1 cellular context compared by ENCODE assay signal in the genomic region with DNA sequence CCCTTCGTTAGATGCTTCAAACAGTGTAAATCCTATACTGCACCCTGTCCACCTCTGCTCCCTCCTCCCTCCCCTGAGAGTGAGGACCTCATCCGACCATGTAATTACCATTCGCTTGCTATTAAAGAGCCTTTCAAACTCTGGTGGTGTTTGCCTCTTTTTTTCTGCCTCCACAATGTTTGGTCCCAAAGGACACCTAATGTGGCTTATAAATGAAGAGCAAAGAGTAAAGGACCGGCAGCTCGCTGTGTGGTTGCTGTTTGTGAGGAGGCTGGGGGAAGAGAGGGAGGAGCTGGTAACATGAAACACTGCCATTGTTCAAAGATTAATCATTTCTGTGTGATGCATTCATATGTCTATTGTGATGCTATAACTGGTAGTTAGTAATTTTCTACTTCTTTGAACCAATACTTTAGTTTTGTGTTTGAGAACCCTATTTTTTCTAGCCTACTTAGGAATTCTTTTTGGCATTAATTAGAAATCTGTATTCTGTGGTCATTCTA.
TF ChIP-seq lines count a peak whose summit lies in the region.

No MANE protein-coding gene starts in this region.

TF ChIP-seq in HepG2, 621 proteins besides CTCF, POLR2A, EP300 and RAD21 (continued from another document):
- TF ChIP-seq, protein P1, sequence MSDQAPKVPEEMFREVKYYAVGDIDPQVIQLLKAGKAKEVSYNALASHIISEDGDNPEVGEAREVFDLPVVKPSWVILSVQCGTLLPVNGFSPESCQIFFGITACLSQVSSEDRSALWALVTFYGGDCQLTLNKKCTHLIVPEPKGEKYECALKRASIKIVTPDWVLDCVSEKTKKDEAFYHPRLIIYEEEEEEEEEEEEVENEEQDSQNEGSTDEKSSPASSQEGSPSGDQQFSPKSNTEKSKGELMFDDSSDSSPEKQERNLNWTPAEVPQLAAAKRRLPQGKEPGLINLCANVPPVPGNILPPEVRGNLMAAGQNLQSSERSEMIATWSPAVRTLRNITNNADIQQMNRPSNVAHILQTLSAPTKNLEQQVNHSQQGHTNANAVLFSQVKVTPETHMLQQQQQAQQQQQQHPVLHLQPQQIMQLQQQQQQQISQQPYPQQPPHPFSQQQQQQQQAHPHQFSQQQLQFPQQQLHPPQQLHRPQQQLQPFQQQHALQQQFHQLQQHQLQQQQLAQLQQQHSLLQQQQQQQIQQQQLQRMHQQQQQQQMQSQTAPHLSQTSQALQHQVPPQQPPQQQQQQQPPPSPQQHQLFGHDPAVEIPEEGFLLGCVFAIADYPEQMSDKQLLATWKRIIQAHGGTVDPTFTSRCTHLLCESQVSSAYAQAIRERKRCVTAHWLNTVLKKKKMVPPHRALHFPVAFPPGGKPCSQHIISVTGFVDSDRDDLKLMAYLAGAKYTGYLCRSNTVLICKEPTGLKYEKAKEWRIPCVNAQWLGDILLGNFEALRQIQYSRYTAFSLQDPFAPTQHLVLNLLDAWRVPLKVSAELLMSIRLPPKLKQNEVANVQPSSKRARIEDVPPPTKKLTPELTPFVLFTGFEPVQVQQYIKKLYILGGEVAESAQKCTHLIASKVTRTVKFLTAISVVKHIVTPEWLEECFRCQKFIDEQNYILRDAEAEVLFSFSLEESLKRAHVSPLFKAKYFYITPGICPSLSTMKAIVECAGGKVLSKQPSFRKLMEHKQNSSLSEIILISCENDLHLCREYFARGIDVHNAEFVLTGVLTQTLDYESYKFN (CRISPR knock-in tag; conservative IDR thresholded peaks at IDR 0.05) = peak; percentile 65
- peak; percentile 29 for TF ChIP-seq ASH2L (IDR thresholded peaks at IDR 0.05; ENCODE audit: insufficient read length, low read depth, low read length)
- TF ChIP-seq, protein P2, sequence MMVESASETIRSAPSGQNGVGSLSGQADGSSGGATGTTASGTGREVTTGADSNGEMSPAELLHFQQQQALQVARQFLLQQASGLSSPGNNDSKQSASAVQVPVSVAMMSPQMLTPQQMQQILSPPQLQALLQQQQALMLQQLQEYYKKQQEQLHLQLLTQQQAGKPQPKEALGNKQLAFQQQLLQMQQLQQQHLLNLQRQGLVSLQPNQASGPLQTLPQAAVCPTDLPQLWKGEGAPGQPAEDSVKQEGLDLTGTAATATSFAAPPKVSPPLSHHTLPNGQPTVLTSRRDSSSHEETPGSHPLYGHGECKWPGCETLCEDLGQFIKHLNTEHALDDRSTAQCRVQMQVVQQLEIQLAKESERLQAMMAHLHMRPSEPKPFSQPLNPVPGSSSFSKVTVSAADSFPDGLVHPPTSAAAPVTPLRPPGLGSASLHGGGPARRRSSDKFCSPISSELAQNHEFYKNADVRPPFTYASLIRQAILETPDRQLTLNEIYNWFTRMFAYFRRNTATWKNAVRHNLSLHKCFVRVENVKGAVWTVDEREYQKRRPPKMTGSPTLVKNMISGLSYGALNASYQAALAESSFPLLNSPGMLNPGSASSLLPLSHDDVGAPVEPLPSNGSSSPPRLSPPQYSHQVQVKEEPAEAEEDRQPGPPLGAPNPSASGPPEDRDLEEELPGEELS (CRISPR knock-in tag; IDR thresholded peaks at IDR 0.05) = peak; percentile 42; the same call in 1 of the 2 replicates
- peak; percentile 80; the same call in 1 of the 2 replicates for TF ChIP-seq SOX5 (CRISPR knock-in tag; IDR thresholded peaks at IDR 0.05; ENCODE audit: borderline replicate concordance)
- TF ChIP-seq YEATS4 (CRISPR knock-in tag; IDR thresholded peaks at IDR 0.05; ENCODE audit: borderline replicate concordance) = 0 out of 2 replicates have a peak, but pooled peaks have one; percentile 28
- TF ChIP-seq, protein P3, sequence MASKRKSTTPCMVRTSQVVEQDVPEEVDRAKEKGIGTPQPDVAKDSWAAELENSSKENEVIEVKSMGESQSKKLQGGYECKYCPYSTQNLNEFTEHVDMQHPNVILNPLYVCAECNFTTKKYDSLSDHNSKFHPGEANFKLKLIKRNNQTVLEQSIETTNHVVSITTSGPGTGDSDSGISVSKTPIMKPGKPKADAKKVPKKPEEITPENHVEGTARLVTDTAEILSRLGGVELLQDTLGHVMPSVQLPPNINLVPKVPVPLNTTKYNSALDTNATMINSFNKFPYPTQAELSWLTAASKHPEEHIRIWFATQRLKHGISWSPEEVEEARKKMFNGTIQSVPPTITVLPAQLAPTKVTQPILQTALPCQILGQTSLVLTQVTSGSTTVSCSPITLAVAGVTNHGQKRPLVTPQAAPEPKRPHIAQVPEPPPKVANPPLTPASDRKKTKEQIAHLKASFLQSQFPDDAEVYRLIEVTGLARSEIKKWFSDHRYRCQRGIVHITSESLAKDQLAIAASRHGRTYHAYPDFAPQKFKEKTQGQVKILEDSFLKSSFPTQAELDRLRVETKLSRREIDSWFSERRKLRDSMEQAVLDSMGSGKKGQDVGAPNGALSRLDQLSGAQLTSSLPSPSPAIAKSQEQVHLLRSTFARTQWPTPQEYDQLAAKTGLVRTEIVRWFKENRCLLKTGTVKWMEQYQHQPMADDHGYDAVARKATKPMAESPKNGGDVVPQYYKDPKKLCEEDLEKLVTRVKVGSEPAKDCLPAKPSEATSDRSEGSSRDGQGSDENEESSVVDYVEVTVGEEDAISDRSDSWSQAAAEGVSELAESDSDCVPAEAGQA (IDR thresholded peaks at IDR 0.05; ENCODE audit: low read depth) = no peak
- TF ChIP-seq, protein P3 (CRISPR knock-in tag; IDR thresholded peaks at IDR 0.05; ENCODE audit: borderline replicate concordance) = no peak
- TF ChIP-seq, protein P4, sequence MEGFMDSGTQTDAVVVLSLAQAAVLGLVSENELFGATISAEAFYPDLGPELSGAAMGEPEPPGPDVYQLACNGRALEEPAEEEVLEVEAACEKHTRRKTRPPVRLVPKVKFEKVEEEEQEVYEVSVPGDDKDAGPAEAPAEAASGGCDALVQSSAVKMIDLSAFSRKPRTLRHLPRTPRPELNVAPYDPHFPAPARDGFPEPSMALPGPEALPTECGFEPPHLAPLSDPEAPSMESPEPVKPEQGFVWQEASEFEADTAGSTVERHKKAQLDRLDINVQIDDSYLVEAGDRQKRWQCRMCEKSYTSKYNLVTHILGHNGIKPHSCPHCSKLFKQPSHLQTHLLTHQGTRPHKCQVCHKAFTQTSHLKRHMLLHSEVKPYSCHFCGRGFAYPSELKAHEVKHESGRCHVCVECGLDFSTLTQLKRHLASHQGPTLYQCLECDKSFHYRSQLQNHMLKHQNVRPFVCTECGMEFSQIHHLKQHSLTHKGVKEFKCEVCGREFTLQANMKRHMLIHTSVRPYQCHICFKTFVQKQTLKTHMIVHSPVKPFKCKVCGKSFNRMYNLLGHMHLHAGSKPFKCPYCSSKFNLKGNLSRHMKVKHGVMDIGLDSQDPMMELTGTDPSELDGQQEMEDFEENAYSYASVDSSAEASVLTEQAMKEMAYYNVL (CRISPR knock-in tag; IDR thresholded peaks at IDR 0.05; ENCODE audit: borderline replicate concordance) = peak; percentile 33; the same call in 1 of the 2 replicates
- no peak for TF ChIP-seq ZNF335 (CRISPR knock-in tag; IDR thresholded peaks at IDR 0.05)
- TF ChIP-seq SALL1 (CRISPR knock-in tag; IDR thresholded peaks at IDR 0.05) = peak; percentile 39; the same call in 1 of the 2 replicates
- TF ChIP-seq ERF (CRISPR knock-in tag; IDR thresholded peaks at IDR 0.05) = no peak
- TF ChIP-seq ZNF263 (CRISPR knock-in tag; IDR thresholded peaks at IDR 0.05) = peak; percentile 92
- 0 out of 2 replicates have a peak, but pooled peaks have one; percentile 42 for TF ChIP-seq NCOR1 (IDR thresholded peaks at IDR 0.05; ENCODE audit: borderline replicate concordance, low read length)
- peak; percentile 34; the same call in 1 of the 2 replicates for TF ChIP-seq MIXL1 (CRISPR knock-in tag; IDR thresholded peaks at IDR 0.05)
- peak; percentile 39; the same call in 1 of the 2 replicates for TF ChIP-seq SAP130 (CRISPR knock-in tag; IDR thresholded peaks at IDR 0.05; ENCODE audit: low read depth)
- peak; percentile 39; the same call in 1 of the 2 replicates for TF ChIP-seq SP5 (CRISPR knock-in tag; IDR thresholded peaks at IDR 0.05; ENCODE audit: borderline replicate concordance, low read depth)
- no peak for TF ChIP-seq SOX6 (IDR thresholded peaks at IDR 0.05)
- TF ChIP-seq SOX6 (CRISPR knock-in tag; IDR thresholded peaks at IDR 0.05) = peak; percentile 79
- 0 out of 2 replicates have a peak, but pooled peaks have one; percentile 5 for TF ChIP-seq CEBPG (CRISPR knock-in tag; IDR thresholded peaks at IDR 0.05)
- peak; percentile 32; the same call in 1 of the 2 replicates for TF ChIP-seq HNF4A (CRISPR knock-in tag; IDR thresholded peaks at IDR 0.05)
- TF ChIP-seq, protein P5, sequence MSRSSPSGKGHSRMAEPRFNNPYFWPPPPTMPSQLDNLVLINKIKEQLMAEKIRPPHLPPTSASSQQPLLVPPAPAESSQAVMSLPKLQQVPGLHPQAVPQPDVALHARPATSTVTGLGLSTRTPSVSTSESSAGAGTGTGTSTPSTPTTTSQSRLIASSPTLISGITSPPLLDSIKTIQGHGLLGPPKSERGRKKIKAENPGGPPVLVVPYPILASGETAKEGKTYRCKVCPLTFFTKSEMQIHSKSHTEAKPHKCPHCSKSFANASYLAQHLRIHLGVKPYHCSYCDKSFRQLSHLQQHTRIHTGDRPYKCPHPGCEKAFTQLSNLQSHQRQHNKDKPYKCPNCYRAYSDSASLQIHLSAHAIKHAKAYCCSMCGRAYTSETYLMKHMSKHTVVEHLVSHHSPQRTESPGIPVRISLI (CRISPR knock-in tag; IDR thresholded peaks at IDR 0.05; ENCODE audit: borderline replicate concordance) = peak; percentile 52; the same call in 1 of the 2 replicates
- TF ChIP-seq AGO1 (IDR thresholded peaks at IDR 0.05; ENCODE audit: low read depth, low read length, poor library complexity, severe bottlenecking) = no peak
- TF ChIP-seq ZNF234 (CRISPR knock-in tag; conservative IDR thresholded peaks at IDR 0.05) = no peak
- TF ChIP-seq ZNF792 (CRISPR knock-in tag; IDR thresholded peaks at IDR 0.05) = 0 out of 2 replicates have a peak, but pooled peaks have one; percentile 36
TF ChIP-seq in HepG2: peak in this region for 21.
